8 cellular contexts compared by ENCODE assay signal in genomic region chr16:57299719-57300386, GRCh38. TPM values are rescaled to one million over a fixed set of nuclear protein-coding genes. Genes with fewer than 3 reads are reported as not detected.
A peak's percentile ranks its signal among the peaks of the same experiment; 100 is the strongest.
DNase-seq lines count a peak whose midpoint lies in the region; ATAC-seq, FAIRE-seq and TF ChIP-seq lines count a peak whose summit lies in the region.

No MANE protein-coding gene starts in this region.

- H3K27ac Mint-ChIP-seq in T-helper 2 cell treated with Interferon-gamma antibody and Interleukin-4, amounts not matched to agents 5 μg/mL and 100 μg/mL, for 36 hours = no peak overlapping the region
- no peak overlapping the region for H3K27ac Mint-ChIP-seq in astrocyte (ENCODE audit: unreplicated experiment)

- no peak for FAIRE-seq in astrocyte (lab: Jason Lieb, UNC)

- H3K79me2 ChIP-seq in astrocyte (ENCODE audit: insufficient read depth, low read length) = no peaks in the 10 kb centered on the region

- H3K27me3 ChIP-seq in astrocyte (ENCODE audit: insufficient read depth, low read length) (peaks cover 2% of the 10 kb centered on the region), rectal smooth muscle tissue (ENCODE audit: control insufficient read depth, insufficient read depth, low read length) (no peaks in the 10 kb centered on the region)

- peak; percentile 88 for DNase-seq in NCI-H146 (lab: John Stamatoyannopoulos, UW)
- DNase-seq in T-helper 2 cell treated with Interferon-gamma antibody and Interleukin-4, amounts not matched to agents 5 μg/mL and 100 μg/mL, for 36 hours (ENCODE audit: low spot score) = peak; percentile 86
- DNase-seq in astrocyte (ENCODE audit: low read depth) = peak; percentile 91
- DNase-seq in hepatic stellate cell (ENCODE audit: low spot score) = peak; percentile 84
- no peak for DNase-seq in NCI-H187 (lab: John Stamatoyannopoulos, UW)

- peak overlapping the region; percentile 58 for H3K27ac ChIP-seq in astrocyte (ENCODE audit: low read depth, low read length)
- H3K27ac ChIP-seq in rectal smooth muscle tissue (ENCODE audit: low read depth, low read length) = peak overlapping the region; percentile 87

- H3K4me3 Mint-ChIP-seq in T-helper 2 cell treated with Interferon-gamma antibody and Interleukin-4, amounts not matched to agents 5 μg/mL and 100 μg/mL, for 36 hours = no peak overlapping the region
- no peak overlapping the region for H3K4me3 Mint-ChIP-seq in astrocyte (ENCODE audit: unreplicated experiment)

- H3K27me3 Mint-ChIP-seq in T-helper 2 cell treated with Interferon-gamma antibody and Interleukin-4, amounts not matched to agents 5 μg/mL and 100 μg/mL, for 36 hours (ENCODE audit: low read depth) = no peaks in the 10 kb centered on the region
- H3K27me3 Mint-ChIP-seq in astrocyte (ENCODE audit: low read depth, unreplicated experiment) = no peaks in the 10 kb centered on the region

- H3K4me1 Mint-ChIP-seq in T-helper 2 cell treated with Interferon-gamma antibody and Interleukin-4, amounts not matched to agents 5 μg/mL and 100 μg/mL, for 36 hours (ENCODE audit: low read depth) = peaks cover 14% of the 10 kb centered on the region
- H3K4me1 Mint-ChIP-seq in astrocyte (ENCODE audit: low read depth, unreplicated experiment) = peaks cover 5% of the 10 kb centered on the region

- H3K4me2 ChIP-seq in astrocyte (ENCODE audit: low read length) = peak overlapping the region; percentile 85

- H3K36me3 Mint-ChIP-seq in T-helper 2 cell treated with Interferon-gamma antibody and Interleukin-4, amounts not matched to agents 5 μg/mL and 100 μg/mL, for 36 hours (ENCODE audit: low read depth) = no peaks in the 10 kb centered on the region
- H3K36me3 Mint-ChIP-seq in astrocyte (ENCODE audit: low read depth, unreplicated experiment) = no peaks in the 10 kb centered on the region

- no peaks in the 10 kb centered on the region for H3K9me3 Mint-ChIP-seq in T-helper 2 cell treated with Interferon-gamma antibody and Interleukin-4, amounts not matched to agents 5 μg/mL and 100 μg/mL, for 36 hours
- H3K9me3 Mint-ChIP-seq in astrocyte (ENCODE audit: unreplicated experiment) = no peaks in the 10 kb centered on the region

- H3K9me3 ChIP-seq in astrocyte (ENCODE audit: insufficient read depth, low read depth, low read length) = no peaks in the 10 kb centered on the region

- no peaks in the 10 kb centered on the region for H3K36me3 ChIP-seq in astrocyte (ENCODE audit: insufficient read depth, low read length)
- H3K36me3 ChIP-seq in rectal smooth muscle tissue (ENCODE audit: control insufficient read depth, insufficient read depth, low read length) = no peaks in the 10 kb centered on the region

- H2AFZ ChIP-seq in astrocyte (ENCODE audit: low read depth, low read length) = peak overlapping the region; percentile 62

- H3K4me3 ChIP-seq in astrocyte (ENCODE audit: insufficient read depth, low read depth, low read length) (peak overlapping the region; percentile 74), rectal smooth muscle tissue (ENCODE audit: low read length) (peak overlapping the region; percentile 66)

- TF ChIP-seq CTCF in GM12872 (IDR thresholded peaks at IDR 0.05; ENCODE audit: insufficient read depth, low read depth, low read length) (0 out of 3 replicates have a peak, but pooled peaks have one; percentile 23), astrocyte (IDR thresholded peaks at IDR 0.05; ENCODE audit: insufficient read depth, low read depth, low read length) (peak; percentile 16)

- H3K4me1 ChIP-seq in astrocyte (ENCODE audit: insufficient read depth, low read length) (peaks cover 11% of the 10 kb centered on the region), rectal smooth muscle tissue (ENCODE audit: control insufficient read depth, insufficient read depth, low read length) (peaks cover 9% of the 10 kb centered on the region)

- H4K20me1 ChIP-seq in astrocyte (ENCODE audit: insufficient read depth, low read length) = no peaks in the 10 kb centered on the region

- H3K9ac ChIP-seq in astrocyte (ENCODE audit: low read length) (peak overlapping the region; percentile 76), rectal smooth muscle tissue (ENCODE audit: low read length) (peak overlapping the region; percentile 27)

- peak; percentile 42 for ATAC-seq in HG02763 (IDR thresholded peaks at IDR 0.05; ENCODE audit: unreplicated experiment)

RNA-seq across cellular contexts. Expression of gene PLLP, which starts 15.4 kb away (rescaled TPM):
- 0.14 and 0.93 TPM in 2 replicates for total RNA-seq in astrocyte

RNA-seq across cellular contexts. Expression of gene ARL2BP, which starts 54.8 kb away (rescaled TPM):
- 70.9 and 71.1 TPM in 2 replicates for total RNA-seq in astrocyte

RNA-seq across cellular contexts. Expression of gene CCL22, which starts 58.7 kb away (rescaled TPM):
- total RNA-seq in astrocyte = not detected in 2 replicates

Comparison
In these comparisons a context has a peak if more than half of its experiments do, and no peak if none do; other contexts are left out.
1. DNase-seq: peak in NCI-H146 (single experiment), T-helper 2 cell treated with Interferon-gamma antibody and Interleukin-4, amounts not matched to agents 5 μg/mL and 100 μg/mL, for 36 hours (single experiment), astrocyte (single experiment) and hepatic stellate cell (single experiment); none in NCI-H187 (0 of 2).